ENCODE assay signal across 8 cellular contexts in genomic region chr1:172443666-172444453, GRCh38. TPM values are rescaled to one million over a fixed set of nuclear protein-coding genes. Genes with fewer than 3 reads are reported as not detected.
A peak's percentile ranks its signal among the peaks of the same experiment; 100 is the strongest.
DNase-seq lines count a peak whose midpoint lies in the region; ATAC-seq, FAIRE-seq and TF ChIP-seq lines count a peak whose summit lies in the region.

Gene PIGC (minus strand): TSS chr1:172444069. CDS start chr1:172442622, 1,447 bp downstream.

- FAIRE-seq in H1 (lab: Jason Lieb, UNC), result peak; percentile 85

- H3K79me1 ChIP-seq in H1 (ENCODE audit: low read depth, low read length) (0 out of 2 replicates have a peak, but pooled peaks cover 3% of the 10 kb centered on the region), mesenchymal stem cell (replicated peaks; ENCODE audit: low read length, poor library complexity, severe bottlenecking) (peaks cover 22% of the 10 kb centered on the region)

- H3K4ac ChIP-seq in H1 (replicated peaks; ENCODE audit: insufficient read length, low read depth, low read length), result no peak within 1 kb of the TSS
- H3K4ac ChIP-seq in mesenchymal stem cell (ENCODE audit: low read depth in 1 of 2, low read length in 2 of 2), result peak within 1 kb of the TSS; percentile 29 to 88

- H3K56ac ChIP-seq in H1 (replicated peaks; ENCODE audit: insufficient read length, low read depth, low read length), result peak within 1 kb of the TSS; percentile 50

- no peaks in the 10 kb centered on the region for H3K4me1 ChIP-seq in H1 (replicated peaks in 1 of 4; ENCODE audit: control insufficient read depth in 3 of 4, insufficient read depth in 4 of 4, low read length in 3 of 4)
- peaks cover 5% of the 10 kb centered on the region for H3K4me1 ChIP-seq in mesenchymal stem cell (ENCODE audit: control insufficient read depth, insufficient read depth, low read depth, low read length)

- peaks cover 0 to 8% (median 3%) of the 10 kb centered on the region in 4 experiments; a peak in 4 of 8 replicates for H3K36me3 ChIP-seq in H1 (ENCODE audit: control insufficient read depth in 2 of 4, insufficient read depth in 4 of 4, low read length in 3 of 4)
- H3K36me3 ChIP-seq in mesenchymal stem cell (ENCODE audit: control insufficient read depth in 1 of 2, insufficient read depth in 2 of 2, low read depth in 1 of 2, low read length in 2 of 2), result peaks cover 8 to 21% of the 10 kb centered on the region in 2 experiments

- peak in 1 of 2 experiments; percentile 89; a peak in 2 of 3 replicates for TF ChIP-seq POLR2A in H1 (IDR thresholded peaks at IDR 0.05; ENCODE audit: control extremely low read depth in 1 of 2, low read depth in 2 of 2, low read length in 2 of 2)

- TF ChIP-seq EP300 in H1 (IDR thresholded peaks at IDR 0.05; ENCODE audit: borderline replicate concordance in 1 of 2, low read depth in 2 of 2, low read length in 2 of 2), result peak in 1 of 2 experiments; percentile 61; a peak in 1 of 3 replicates

- H4K8ac ChIP-seq in H1 (ENCODE audit: extremely low read depth, insufficient read depth, low read length) (peak within 1 kb of the TSS; percentile 97), mesenchymal stem cell (ENCODE audit: low read length) (peak within 1 kb of the TSS; percentile 100)

- no peaks in the 10 kb centered on the region for H3K9me3 ChIP-seq in H1 (ENCODE audit: insufficient read depth in 2 of 2, low read depth in 1 of 2, low read length in 1 of 2)
- no peaks in the 10 kb centered on the region for H3K9me3 ChIP-seq in mesenchymal stem cell (ENCODE audit: control insufficient read depth, low read length)

- no peak within 1 kb of the TSS for H2AK5ac ChIP-seq in H1 (ENCODE audit: low read depth, low read length)
- H2AK5ac ChIP-seq in mesenchymal stem cell (ENCODE audit: low read length, severe bottlenecking), result no peak within 1 kb of the TSS

- CTCF ChIA-PET in H1 (lab: Charles Lee; ENCODE audit: partially characterized antibody), result interaction anchor here (0.6 to 2.4 kb wide), 28 partner anchors 8 to 906 kb away, joined by 3 to 10 read pairs (median 3); no protein-coding TSS in a partner anchor

- TF ChIP-seq CTCF in H1 (IDR thresholded peaks at IDR 0.05; ENCODE audit: control extremely low read depth in 1 of 3, insufficient read depth in 1 of 3, low read depth in 1 of 3, low read length in 3 of 3), result peak; percentile 91 to 97 (median 93)

- H3K23me2 ChIP-seq in H1 (ENCODE audit: low read depth, low read length), result no peaks in the 10 kb centered on the region

- no peak within 1 kb of the TSS for H4K91ac ChIP-seq in H1 (replicated peaks; ENCODE audit: insufficient read length, low read length)
- H4K91ac ChIP-seq in mesenchymal stem cell (ENCODE audit: low read length), result peak within 1 kb of the TSS; percentile 14

- POLR2A ChIA-PET in H1 (lab: Charles Lee; ENCODE audit: partially characterized antibody), result no interaction called here

- H2BK120ac ChIP-seq in H1 (replicated peaks; ENCODE audit: low read depth, low read length) (no peak within 1 kb of the TSS), mesenchymal stem cell (ENCODE audit: low read depth, low read length) (peak within 1 kb of the TSS; percentile 50)

- H3K18ac ChIP-seq in H1 (ENCODE audit: extremely low read depth, low read length) (peak within 1 kb of the TSS; percentile 51; the same call in 1 of the 2 replicates), mesenchymal stem cell (ENCODE audit: low read depth in 1 of 2, low read length in 2 of 2) (peak within 1 kb of the TSS; percentile 60 to 96)

- H2BK15ac ChIP-seq in H1 (ENCODE audit: low read length), result 0 out of 2 replicates have a peak within 1 kb of the TSS, but pooled peaks have one; percentile 25
- peak within 1 kb of the TSS; percentile 6 for H2BK15ac ChIP-seq in mesenchymal stem cell (ENCODE audit: low read depth, poor library complexity, severe bottlenecking)

- peaks cover 0 to 2% of the 10 kb centered on the region in 2 experiments for H4K20me1 ChIP-seq in H1 (replicated peaks in 1 of 2; ENCODE audit: control insufficient read depth in 1 of 2, insufficient read depth in 2 of 2, low read length in 2 of 2)

- H3K4me3 ChIP-seq in H1 (ENCODE audit: extremely low read depth in 1 of 4, insufficient read depth in 2 of 4, low read depth in 3 of 4, low read length in 4 of 4) (peak within 1 kb of the TSS; percentile 53 to 92 (median 90)), mesenchymal stem cell (ENCODE audit: insufficient read depth in 1 of 2, low read depth in 1 of 2, low read length in 2 of 2) (peak within 1 kb of the TSS; percentile 91 to 94)

- 9% methylated on average over 33 of the region's 43 CpGs; no CpG with 5 or more reads in 1 of the 2 experiments for WGBS in H1 (ENCODE audit: extremely low coverage in 1 of 2, insufficient coverage in 1 of 2, insufficient read length in 1 of 2, insufficient replicate concordance in 2 of 2, low coverage in 1 of 2, low lambda C conversion rate in 2 of 2, missing lambda C conversion rate in 1 of 2), 2 experiments
- WGBS in mesenchymal stem cell, result 6% methylated on average over 38 of the region's 43 CpGs

- ATAC-seq in GM19468 (IDR thresholded peaks at IDR 0.05; ENCODE audit: extremely low read depth, unreplicated experiment), result peak; percentile 89

- peak within 1 kb of the TSS; percentile 50 to 81 (median 76) for H3K9ac ChIP-seq in H1 (replicated peaks in 1 of 4; ENCODE audit: extremely low read depth in 1 of 4, low read depth in 3 of 4, low read length in 3 of 4)
- peak within 1 kb of the TSS; percentile 96 for H3K9ac ChIP-seq in mesenchymal stem cell (ENCODE audit: low read length)

- peak within 1 kb of the TSS; percentile 78; the same call in 1 of the 2 replicates for H3K27ac ChIP-seq in H1 (ENCODE audit: low read depth, low read length)
- no peak within 1 kb of the TSS for H3K27ac ChIP-seq in mesenchymal stem cell (ENCODE audit: low read length, poor library complexity, severe bottlenecking)

- peaks cover 0 to 11% of the 10 kb centered on the region in 2 experiments; a peak in 3 of 4 replicates for H3K79me2 ChIP-seq in H1 (ENCODE audit: control insufficient read depth in 1 of 2, insufficient read depth in 2 of 2, low read length in 2 of 2)

- H3K23ac ChIP-seq in H1 (ENCODE audit: insufficient read length) (no peak within 1 kb of the TSS), mesenchymal stem cell (ENCODE audit: low read length in 2 of 2) (peak within 1 kb of the TSS in 1 of 2 experiments; percentile 83)

- no peaks in the 10 kb centered on the region for H3K27me3 ChIP-seq in H1 (replicated peaks in 1 of 4; ENCODE audit: control insufficient read depth in 3 of 4, extremely low read depth in 1 of 4, insufficient read depth in 3 of 4, low read length in 3 of 4)
- no peaks in the 10 kb centered on the region for H3K27me3 ChIP-seq in mesenchymal stem cell (ENCODE audit: control insufficient read depth in 1 of 2, insufficient read depth in 1 of 2, low read length in 2 of 2)

- H2BK5ac ChIP-seq in H1 (ENCODE audit: low read depth, low read length) (no peak within 1 kb of the TSS), mesenchymal stem cell (ENCODE audit: low read depth, low read length, poor library complexity, severe bottlenecking) (peak within 1 kb of the TSS; percentile 62)

- H2BK20ac ChIP-seq in H1 (ENCODE audit: low read length), result peak within 1 kb of the TSS; percentile 21; the same call in 1 of the 2 replicates

- peak within 1 kb of the TSS; percentile 61 to 66 for H3K4me2 ChIP-seq in H1 (ENCODE audit: insufficient read depth in 1 of 2, low read depth in 2 of 2, low read length in 2 of 2)
- peak within 1 kb of the TSS; percentile 78 for H3K4me2 ChIP-seq in mesenchymal stem cell (ENCODE audit: low read length, poor library complexity, severe bottlenecking)

- DNase-seq in COLO829 (ENCODE audit: low spot score) (peak; percentile 92), HT-29 (ENCODE audit: low spot score) (peak; percentile 93), H1 (ENCODE audit: low read depth in 1 of 2, low spot score in 2 of 2) (peak; percentile 77 to 94), mesenchymal stem cell (peak; percentile 85)
- peak; percentile 87 for DNase-seq in NK-92 treated with Interleukin-12 subunit alpha and Interleukin-12 subunit beta, amount 100 ng/mL, for 24 hours (lab: John Stamatoyannopoulos, UW)
- peak; percentile 95 for DNase-seq in activated CD8-positive, alpha-beta memory T cell treated with anti-CD3 and anti-CD28 coated beads for 24 hours
- DNase-seq in stimulated activated CD8-positive, alpha-beta memory T cell treated with anti-CD3 and anti-CD28 coated beads, Interleukin-12 subunit alpha, Interleukin-12 subunit beta, amount 100 ng/mL, for 4 hours (ENCODE audit: low read depth), result peak; percentile 79

- no peak within 1 kb of the TSS for H2BK12ac ChIP-seq in H1 (ENCODE audit: low read depth, low read length)
- H2BK12ac ChIP-seq in mesenchymal stem cell (ENCODE audit: low read length in 2 of 2), result peak within 1 kb of the TSS in 1 of 2 experiments; percentile 66

- H2AFZ ChIP-seq in H1 (ENCODE audit: low read length), result peak within 1 kb of the TSS; percentile 98
- H2AFZ ChIP-seq in mesenchymal stem cell (ENCODE audit: low read depth, low read length), result peak within 1 kb of the TSS; percentile 93

- H4K5ac ChIP-seq in H1 (ENCODE audit: insufficient read length, low read depth, low read length), result peak within 1 kb of the TSS; percentile 67

- TF ChIP-seq RAD21 in H1 (IDR thresholded peaks at IDR 0.05 in 1 of 2, conservative IDR thresholded peaks at IDR 0.05 in 1 of 2; ENCODE audit: low read depth in 2 of 2, low read length in 2 of 2), result peak; percentile 71 to 83

- H3K14ac ChIP-seq in H1 (ENCODE audit: insufficient read length), result no peak within 1 kb of the TSS
- H3K14ac ChIP-seq in mesenchymal stem cell (ENCODE audit: low read length in 2 of 2), result peak within 1 kb of the TSS in 1 of 2 experiments; percentile 92

TF ChIP-seq in H1, 55 proteins besides CTCF, POLR2A, EP300 and RAD21 (continues in another document):
- TF ChIP-seq YY1 (IDR thresholded peaks at IDR 0.05; ENCODE audit: low read depth, low read length), result peak; percentile 87; the same call in 1 of the 2 replicates
- TF ChIP-seq TAF7 (optimal IDR thresholded peaks at IDR 0.05; ENCODE audit: borderline replicate concordance, low read depth, low read length), result peak; percentile 44
- peak; percentile 80 for TF ChIP-seq TAF1 (IDR thresholded peaks at IDR 0.05; ENCODE audit: low read depth, low read length)
- peak; percentile 80; the same call in 1 of the 2 replicates for TF ChIP-seq GABPA (IDR thresholded peaks at IDR 0.05; ENCODE audit: borderline replicate concordance, insufficient read depth, low read length)
- no peak for TF ChIP-seq JUND (IDR thresholded peaks at IDR 0.05; ENCODE audit: low read length)

RNA-seq across cellular contexts. Expression of gene PIGC, which starts in this region (rescaled TPM):
- total RNA-seq in HT-29 (2014; rRNA removed; shearing (Covaris generic)), result 20.5 and 21.3 TPM in 2 replicates
- 20.8 and 21.0 TPM in 2 replicates for total RNA-seq in H1 (2021; fragmentation: NEBNext Ultra II Directional; extraction: Animal tissue kit (Norgen Biotek cat#: 25700))
- 23.8 and 39.3 TPM in 2 replicates for polyA plus RNA-seq in H1 (2011; rRNA removed)
- 26.5 TPM for polyA plus RNA-seq in H1 (2011; cell fraction: cytosol; rRNA removed)
- 15.0 TPM for polyA plus RNA-seq in H1 (2011; cell fraction: nucleus; rRNA removed)
- 21.4 to 26.1 TPM (median 23.1 TPM) in 4 replicates for polyA plus RNA-seq in H1 (2012, experiment 1 of 2)
- 7.5 TPM for polyA plus RNA-seq in H1 (2012, experiment 2 of 2)
- polyA plus RNA-seq in H1 (2013, experiment 1 of 2), result 19.5 TPM
- 21.1 TPM for polyA plus RNA-seq in H1 (2013, experiment 2 of 2)
- polyA minus RNA-seq in H1 (2011; rRNA and poly(A)+ RNA removed), result 31.3 and 34.3 TPM in 2 replicates
- 12.0 TPM for polyA minus RNA-seq in H1 (2011; cell fraction: cytosol; rRNA and poly(A)+ RNA removed)
- polyA minus RNA-seq in H1 (2011; cell fraction: nucleus; rRNA and poly(A)+ RNA removed), result 19.6 TPM
- 17.6 TPM for polyA plus RNA-seq in mesenchymal stem cell (2013, experiment 1 of 2)
- 18.1 TPM for polyA plus RNA-seq in mesenchymal stem cell (2013, experiment 2 of 2)
